Comparison of ENCODE assay signal across 1 cellular context in genomic region chr7:143390098-143390772, GRCh38.
TF ChIP-seq lines count a peak whose summit lies in the region.

No MANE protein-coding gene starts in this region.

TF ChIP-seq in WTC11, 78 proteins besides CTCF, POLR2A, EP300 and RAD21 (continued from another document):
- peak; percentile 63; the same call in 1 of the 2 replicates for TF ChIP-seq AR (CRISPR knock-in tag; IDR thresholded peaks at IDR 0.05)
- TF ChIP-seq ZNF138 (CRISPR knock-in tag; conservative IDR thresholded peaks at IDR 0.05): no peak
- 0 out of 2 replicates have a peak, but pooled peaks have one; percentile 44 for TF ChIP-seq ZNF416 (CRISPR knock-in tag; IDR thresholded peaks at IDR 0.05)
- TF ChIP-seq GTF2I (CRISPR knock-in tag; conservative IDR thresholded peaks at IDR 0.05): no peak
